ENCODE assay signal across 21 cellular contexts in the genomic region with DNA sequence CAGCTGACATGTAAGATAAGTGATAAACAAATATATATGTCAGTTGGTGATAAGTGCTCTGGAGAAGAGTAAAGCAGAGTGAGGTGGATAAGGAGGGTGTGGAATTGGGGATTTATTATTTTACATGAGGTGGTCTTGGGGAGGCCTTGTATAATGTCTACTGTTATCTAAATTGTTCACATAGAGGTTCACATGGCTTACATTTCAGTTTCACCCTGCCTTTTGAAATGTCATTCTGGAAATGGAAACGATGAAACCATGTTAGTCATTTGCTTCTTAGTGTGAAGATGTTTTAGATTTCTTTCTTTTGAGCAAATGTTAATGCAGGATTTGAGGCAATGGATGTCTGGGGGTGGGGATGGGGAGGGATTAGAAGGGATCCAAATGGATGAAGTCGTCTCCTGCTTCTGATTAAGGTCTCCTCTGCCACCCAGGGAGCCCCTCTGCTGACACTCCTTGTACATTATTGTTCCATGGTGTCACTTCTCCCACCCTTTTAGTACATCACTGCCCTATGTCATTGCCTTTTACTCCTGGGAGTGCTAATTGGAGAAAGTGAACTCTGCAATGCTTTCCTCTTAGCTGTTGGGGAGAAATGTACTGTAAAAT. TPM values are rescaled to one million over a fixed set of nuclear protein-coding genes. Genes with fewer than 3 reads are reported as not detected.
DNase-seq lines count a peak whose midpoint lies in the region; ATAC-seq and TF ChIP-seq lines count a peak whose summit lies in the region.
"Had no signal": no experiment of that assay in that cellular context is flagged by ENCODE, and none has a peak within 500 bp of the region (broad histone marks: within the 10 kb centered on the region; RNA-seq: fewer than 3 reads in every experiment).

No MANE protein-coding gene starts in this region.

- H3K36me3 Mint-ChIP-seq in activated CD8-positive, alpha-beta T cell treated with anti-CD3 and anti-CD28 coated beads for 36 hours (ENCODE audit: low read depth) = peaks cover 12% of the 10 kb centered on the region
- H3K36me3 Mint-ChIP-seq in effector memory CD8-positive, alpha-beta T cell (ENCODE audit: insufficient read depth) = no peaks in the 10 kb centered on the region
- peaks cover 6 to 10% (median 7%) of the 10 kb centered on the region in 3 donors for H3K36me3 Mint-ChIP-seq in naive thymus-derived CD8-positive, alpha-beta T cell

- H3K4me1 Mint-ChIP-seq in activated CD8-positive, alpha-beta T cell treated with anti-CD3 and anti-CD28 coated beads for 36 hours (ENCODE audit: low read depth) = peaks cover 24% of the 10 kb centered on the region
- H3K4me1 Mint-ChIP-seq in effector memory CD8-positive, alpha-beta T cell (ENCODE audit: low read depth in 2 of 2) = peaks cover 0 to 16% of the 10 kb centered on the region in 2 donors
- H3K4me1 Mint-ChIP-seq in stimulated activated naive CD8-positive, alpha-beta T cell treated with anti-CD3 and anti-CD28 coated beads, Interleukin-15, amount 100 ng/mL, for 72 hours = peaks cover 34% of the 10 kb centered on the region
- peaks cover 3 to 26% (median 11%) of the 10 kb centered on the region in 4 donors for H3K4me1 Mint-ChIP-seq in naive thymus-derived CD8-positive, alpha-beta T cell

- H3K36me3 ChIP-seq in heart left ventricle = no peaks in the 10 kb centered on the region
- H3K36me3 ChIP-seq: transverse colon had no signal

- peaks cover 0 to 50% (median 32%) of the 10 kb centered on the region in 12 donors for H3K4me1 ChIP-seq in heart left ventricle

- no peaks in the 10 kb centered on the region for H3K27me3 Mint-ChIP-seq in activated CD8-positive, alpha-beta T cell treated with anti-CD3 and anti-CD28 coated beads for 36 hours
- H3K27me3 Mint-ChIP-seq in effector memory CD8-positive, alpha-beta T cell = no peaks in the 10 kb centered on the region
- no peaks in the 10 kb centered on the region for H3K27me3 Mint-ChIP-seq in stimulated activated naive CD8-positive, alpha-beta T cell treated with anti-CD3 and anti-CD28 coated beads, Interleukin-15, amount 100 ng/mL, for 72 hours
- H3K27me3 Mint-ChIP-seq in naive thymus-derived CD8-positive, alpha-beta T cell = no peaks in the 10 kb centered on the region
- H3K27me3 Mint-ChIP-seq: activated CD4-positive, alpha-beta T cell treated with anti-CD3 and anti-CD28 coated beads, Interleukin-2, amount 10 ng/mL, durations not matched to agents 7 days and 5 days had no signal

- CTCF ChIA-PET in activated CD8-positive, alpha-beta T cell treated with anti-CD3 and anti-CD28 coated beads for 36 hours (lab: Charles Lee) = interaction anchor here (1.1 to 2.1 kb wide), 3 partner anchors 13 to 22 kb away, joined by 3 to 6 read pairs (median 5); no protein-coding TSS in a partner anchor

- H3K9me3 ChIP-seq in heart left ventricle = no peaks in the 10 kb centered on the region
- H3K9me3 ChIP-seq: transverse colon had no signal

- no peak overlapping the region for H3K4me3 ChIP-seq in heart left ventricle
- H3K4me3 ChIP-seq: transverse colon had no signal

- 29 to 48% (median 43%) methylated on average over 2 of the region's 2 CpGs for WGBS in heart left ventricle, 4 donors

- H3K27ac ChIP-seq in heart left ventricle = peak overlapping the region in 11 of 12 donors; percentile 34 to 81 (median 67)
- H3K27ac ChIP-seq: transverse colon had no signal

- DNase-seq in heart left ventricle (no peak), Right ventricle myocardium superior (no peak), cerebellar cortex (ENCODE audit: low spot score) (no peak)
- no peak for DNase-seq in activated CD8-positive, alpha-beta T cell treated with anti-CD3 and anti-CD28 coated beads for 36 hours
- no peak for DNase-seq in effector memory CD8-positive, alpha-beta T cell
- no peak for DNase-seq in stimulated activated naive CD8-positive, alpha-beta T cell treated with anti-CD3 and anti-CD28 coated beads, Interleukin-15, amount 100 ng/mL, for 72 hours
- DNase-seq in naive thymus-derived CD8-positive, alpha-beta T cell = no peak
- DNase-seq: activated CD4-positive, alpha-beta T cell treated with anti-CD3 and anti-CD28 coated beads, Interleukin-2, amount 10 ng/mL, durations not matched to agents 7 days and 5 days; CD8-positive, alpha-beta T cell; cerebellar nuclear complex; DMS79; GOT3; midbrain; MM.1S; NCI-H1694; NK-92 treated with Interleukin-12 subunit alpha and Interleukin-12 subunit beta, amount 100 ng/mL, for 24 hours; RPMI8226; stimulated activated CD4-positive, alpha-beta T cell treated with anti-CD3 and anti-CD28 coated beads, Interleukin-12 subunit alpha, Interleukin-12 subunit beta, amount 100 ng/mL, for 4 hours; SW 1271; transverse colon had no signal

- H3K9me3 Mint-ChIP-seq in activated CD8-positive, alpha-beta T cell treated with anti-CD3 and anti-CD28 coated beads for 36 hours = no peaks in the 10 kb centered on the region
- H3K9me3 Mint-ChIP-seq in effector memory CD8-positive, alpha-beta T cell = no peaks in the 10 kb centered on the region
- no peaks in the 10 kb centered on the region for H3K9me3 Mint-ChIP-seq in stimulated activated naive CD8-positive, alpha-beta T cell treated with anti-CD3 and anti-CD28 coated beads, Interleukin-15, amount 100 ng/mL, for 72 hours
- H3K9me3 Mint-ChIP-seq in naive thymus-derived CD8-positive, alpha-beta T cell = no peaks in the 10 kb centered on the region
- H3K9me3 Mint-ChIP-seq: activated CD4-positive, alpha-beta T cell treated with anti-CD3 and anti-CD28 coated beads, Interleukin-2, amount 10 ng/mL, durations not matched to agents 7 days and 5 days; CD8-positive, alpha-beta T cell had no signal

- intact Hi-C loops in heart left ventricle (cut with DNase I) = no loop called here
- intact Hi-C loops in Right ventricle myocardium superior (cut with DNase I) = no loop called here
- intact Hi-C loops in activated CD8-positive, alpha-beta T cell treated with anti-CD3 and anti-CD28 coated beads for 36 hours (cut with micrococcal nuclease) = no loop called here

- H3K4me3 Mint-ChIP-seq in activated CD8-positive, alpha-beta T cell treated with anti-CD3 and anti-CD28 coated beads for 36 hours = no peak overlapping the region
- H3K4me3 Mint-ChIP-seq in effector memory CD8-positive, alpha-beta T cell = no peak overlapping the region
- H3K4me3 Mint-ChIP-seq in stimulated activated naive CD8-positive, alpha-beta T cell treated with anti-CD3 and anti-CD28 coated beads, Interleukin-15, amount 100 ng/mL, for 72 hours = peak overlapping the region; percentile 1 to 32
- no peak overlapping the region for H3K4me3 Mint-ChIP-seq in naive thymus-derived CD8-positive, alpha-beta T cell
- H3K4me3 Mint-ChIP-seq: activated CD4-positive, alpha-beta T cell treated with anti-CD3 and anti-CD28 coated beads, Interleukin-2, amount 10 ng/mL, durations not matched to agents 7 days and 5 days; CD8-positive, alpha-beta T cell had no signal

- POLR2A ChIA-PET in activated CD8-positive, alpha-beta T cell treated with anti-CD3 and anti-CD28 coated beads for 36 hours (lab: Charles Lee) = no interaction called here
- POLR2A ChIA-PET in naive thymus-derived CD8-positive, alpha-beta T cell (lab: Charles Lee) = interaction anchor here (0.6 kb wide), 1 partner anchor 13 kb away, joined by 5 read pairs; no protein-coding TSS in a partner anchor

- H3K27ac Mint-ChIP-seq in activated CD8-positive, alpha-beta T cell treated with anti-CD3 and anti-CD28 coated beads for 36 hours = peak overlapping the region; percentile 86
- H3K27ac Mint-ChIP-seq in effector memory CD8-positive, alpha-beta T cell = peak overlapping the region; percentile 28 to 32
- H3K27ac Mint-ChIP-seq in stimulated activated naive CD8-positive, alpha-beta T cell treated with anti-CD3 and anti-CD28 coated beads, Interleukin-15, amount 100 ng/mL, for 72 hours = peak overlapping the region; percentile 1 to 93
- no peak overlapping the region for H3K27ac Mint-ChIP-seq in naive thymus-derived CD8-positive, alpha-beta T cell
- H3K27ac Mint-ChIP-seq: activated CD4-positive, alpha-beta T cell treated with anti-CD3 and anti-CD28 coated beads, Interleukin-2, amount 10 ng/mL, durations not matched to agents 7 days and 5 days; CD8-positive, alpha-beta T cell had no signal

- no peak for TF ChIP-seq POLR2A in heart left ventricle (IDR thresholded peaks at IDR 0.05)

- TF ChIP-seq CTCF in heart left ventricle (IDR thresholded peaks at IDR 0.05) = no peak
- no peak for TF ChIP-seq CTCF in activated CD8-positive, alpha-beta T cell treated with anti-CD3 and anti-CD28 coated beads for 36 hours (IDR thresholded peaks at IDR 0.05)

- ATAC-seq in heart left ventricle (no peak), Right ventricle myocardium superior (ENCODE audit: poor library complexity) (no peak), GM21717 (IDR thresholded peaks at IDR 0.05; ENCODE audit: unreplicated experiment) (no peak)
- peak; percentile 78 for ATAC-seq in activated CD8-positive, alpha-beta T cell treated with anti-CD3 and anti-CD28 coated beads for 36 hours
- no peak for ATAC-seq in effector memory CD8-positive, alpha-beta T cell (replicated peaks)
- peak; percentile 33 for ATAC-seq in stimulated activated naive CD8-positive, alpha-beta T cell treated with anti-CD3 and anti-CD28 coated beads, Interleukin-15, amount 100 ng/mL, for 72 hours
- ATAC-seq in naive thymus-derived CD8-positive, alpha-beta T cell = no peak
- ATAC-seq: CD8-positive, alpha-beta T cell had no signal

- H3K27me3 ChIP-seq in heart left ventricle = no peaks in the 10 kb centered on the region
- H3K27me3 ChIP-seq: transverse colon had no signal

RNA-seq across cellular contexts. Expression of gene B3GLCT, which starts 14.0 kb away (rescaled TPM):
- total RNA-seq in heart left ventricle (10 to 100 TPM in 8 of 9 donors, 1 to 10 TPM in 1; 9.5 to 27.2 (median 20.9) TPM), Right ventricle myocardium superior (14.6 TPM)
- 1 to 10 TPM; 5.5 to 5.7 TPM for polyA plus RNA-seq in heart left ventricle
- 1 to 10 TPM; 2.4 to 2.5 TPM for total RNA-seq in activated CD8-positive, alpha-beta T cell treated with anti-CD3 and anti-CD28 coated beads for 36 hours
- 1 to 10 TPM; 6.5 to 6.9 TPM for total RNA-seq in naive thymus-derived CD8-positive, alpha-beta T cell
- polyA plus RNA-seq in naive thymus-derived CD8-positive, alpha-beta T cell = 1 to 10 TPM; 6.3 to 7.4 (median 7.2) TPM

RNA-seq across cellular contexts. Expression of gene HSPH1, which starts 52.1 kb away (rescaled TPM):
- total RNA-seq in heart left ventricle (10 to 100 TPM; 24.6 to 88.1 (median 44.5) TPM), Right ventricle myocardium superior (76.1 TPM)
- 10 to 100 TPM; 32.5 to 55.3 TPM for polyA plus RNA-seq in heart left ventricle
- total RNA-seq in activated CD8-positive, alpha-beta T cell treated with anti-CD3 and anti-CD28 coated beads for 36 hours = 100 to 1,000 TPM; 214 TPM
- 100 to 1,000 TPM in 1 of 2 experiments, 10 to 100 TPM in 1; 98.4 to 105 TPM for total RNA-seq in naive thymus-derived CD8-positive, alpha-beta T cell
- polyA plus RNA-seq in naive thymus-derived CD8-positive, alpha-beta T cell = 10 to 100 TPM; 36.2 to 66.8 (median 52.5) TPM

Comparison
In these comparisons a context has a peak if more than half of its experiments do, and no peak if none do; other contexts are left out.
1. ATAC-seq: peak in activated CD8-positive, alpha-beta T cell treated with anti-CD3 and anti-CD28 coated beads for 36 hours (single experiment) and stimulated activated naive CD8-positive, alpha-beta T cell treated with anti-CD3 and anti-CD28 coated beads, Interleukin-15, amount 100 ng/mL, for 72 hours (single experiment); none in heart left ventricle (0 of 4), Right ventricle myocardium superior (single experiment), effector memory CD8-positive, alpha-beta T cell (single experiment), naive thymus-derived CD8-positive, alpha-beta T cell (0 of 2) and GM21717 (single experiment).
2. H3K27ac Mint-ChIP-seq: peak in activated CD8-positive, alpha-beta T cell treated with anti-CD3 and anti-CD28 coated beads for 36 hours (single experiment), effector memory CD8-positive, alpha-beta T cell (2 of 2) and stimulated activated naive CD8-positive, alpha-beta T cell treated with anti-CD3 and anti-CD28 coated beads, Interleukin-15, amount 100 ng/mL, for 72 hours (2 of 2); none in naive thymus-derived CD8-positive, alpha-beta T cell (0 of 10).
3. H3K4me3 Mint-ChIP-seq: peak in stimulated activated naive CD8-positive, alpha-beta T cell treated with anti-CD3 and anti-CD28 coated beads, Interleukin-15, amount 100 ng/mL, for 72 hours (2 of 2); none in activated CD8-positive, alpha-beta T cell treated with anti-CD3 and anti-CD28 coated beads for 36 hours (single experiment), effector memory CD8-positive, alpha-beta T cell (0 of 2) and naive thymus-derived CD8-positive, alpha-beta T cell (0 of 10).